ENCODE assay signal across 2 cellular contexts in the genomic region with DNA sequence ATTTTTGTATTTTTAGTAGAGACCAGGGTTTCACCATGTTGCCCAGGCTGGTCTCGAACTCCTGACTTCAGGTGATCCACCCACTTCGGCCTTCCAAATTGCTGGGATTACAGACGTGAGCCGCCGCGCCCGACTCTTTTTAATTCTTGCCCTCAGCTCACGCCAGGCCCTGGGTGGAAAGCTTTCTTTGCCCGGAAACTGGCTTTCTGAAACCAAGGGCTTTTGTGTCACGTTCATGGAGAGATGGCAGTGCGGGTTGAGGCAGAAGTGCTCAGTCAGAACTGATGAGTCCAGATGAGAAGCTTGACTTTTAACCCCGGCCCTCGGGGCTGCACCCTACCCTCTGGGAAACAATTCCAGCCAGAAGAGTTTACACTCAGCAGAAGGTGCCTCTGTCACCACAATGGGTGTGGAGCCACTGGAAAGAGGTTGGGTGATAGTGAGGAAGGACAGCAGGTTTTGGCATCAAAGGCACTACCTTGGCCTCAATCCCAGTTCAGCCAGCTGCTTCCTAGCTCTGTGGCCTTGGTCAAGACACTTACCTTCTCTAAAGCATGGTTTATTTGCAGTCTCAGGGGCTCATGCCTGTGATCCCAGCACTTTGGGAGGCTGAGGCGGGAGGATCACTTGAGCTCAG.
A peak's percentile ranks its signal among the peaks of the same experiment; 100 is the strongest.
TF ChIP-seq lines count a peak whose summit lies in the region.

No MANE protein-coding gene starts in this region.

TF ChIP-seq in HepG2, 621 proteins besides CTCF, POLR2A, EP300 and RAD21:
- TF ChIP-seq HMGXB4 (CRISPR knock-in tag; IDR thresholded peaks at IDR 0.05; ENCODE audit: borderline replicate concordance in 1 of 2, low read depth in 1 of 2) = 0 out of 4 replicates have a peak, but pooled peaks of 1 of the 2 experiments have one; percentile 10
- TF ChIP-seq MIER3 (CRISPR knock-in tag; IDR thresholded peaks at IDR 0.05; ENCODE audit: borderline replicate concordance) = 0 out of 2 replicates have a peak, but pooled peaks have one; percentile 8
- no peak for TF ChIP-seq ZBTB34 (CRISPR knock-in tag; IDR thresholded peaks at IDR 0.05)
- TF ChIP-seq ARNTL (CRISPR knock-in tag; IDR thresholded peaks at IDR 0.05) = 0 out of 2 replicates have a peak, but pooled peaks have one; percentile 6
- 0 out of 2 replicates have a peak, but pooled peaks have one; percentile 8 for TF ChIP-seq ZNF674 (CRISPR knock-in tag; IDR thresholded peaks at IDR 0.05; ENCODE audit: low read depth)
- no peak for TF ChIP-seq CEBPG (CRISPR knock-in tag; IDR thresholded peaks at IDR 0.05)
- 0 out of 2 replicates have a peak, but pooled peaks have one; percentile 1 for TF ChIP-seq ZNF556 (CRISPR knock-in tag; IDR thresholded peaks at IDR 0.05; ENCODE audit: borderline replicate concordance)
- 0 out of 2 replicates have a peak, but pooled peaks have one; percentile 7 for TF ChIP-seq HIVEP1 (CRISPR knock-in tag; IDR thresholded peaks at IDR 0.05)

TF ChIP-seq in SK-N-SH, 30 proteins besides CTCF, POLR2A, EP300 and RAD21:
- TF ChIP-seq EZH2phosphoT487 (IDR thresholded peaks at IDR 0.05; ENCODE audit: borderline replicate concordance, low read depth) (no peak), FOSL2 (IDR thresholded peaks at IDR 0.05; ENCODE audit: borderline replicate concordance, low read depth) (no peak), USF2 (IDR thresholded peaks at IDR 0.05; ENCODE audit: borderline replicate concordance, low read depth, low read length) (no peak), MAX (IDR thresholded peaks at IDR 0.05; ENCODE audit: low read depth) (no peak), TEAD4 (IDR thresholded peaks at IDR 0.05; ENCODE audit: borderline replicate concordance, insufficient read depth) (no peak), TAF1 (IDR thresholded peaks at IDR 0.05; ENCODE audit: borderline replicate concordance, low read depth, low read length) (no peak), POLR2AphosphoS5 (IDR thresholded peaks at IDR 0.05; ENCODE audit: low read depth, low read length) (no peak), ELF1 (IDR thresholded peaks at IDR 0.05) (no peak), MXI1 (IDR thresholded peaks at IDR 0.05; ENCODE audit: low read depth, low read length) (no peak), NFIC (IDR thresholded peaks at IDR 0.05; ENCODE audit: borderline replicate concordance) (no peak), JUND (IDR thresholded peaks at IDR 0.05) (no peak), MEF2A (IDR thresholded peaks at IDR 0.05; ENCODE audit: borderline replicate concordance, low read depth) (no peak), GATA2 (CRISPR knock-in tag; IDR thresholded peaks at IDR 0.05) (no peak), SIN3A (IDR thresholded peaks at IDR 0.05; ENCODE audit: borderline replicate concordance, low read depth, low read length) (no peak), IRF3 (IDR thresholded peaks at IDR 0.05; ENCODE audit: low read depth, low read length) (no peak)
